Comparison of ENCODE assay signal across 19 cellular contexts in genomic region chr3:31752305-31753049, GRCh38.
DNase-seq lines count a peak whose midpoint lies in the region; ATAC-seq, FAIRE-seq and TF ChIP-seq lines count a peak whose summit lies in the region.
"Had no signal": no experiment of that assay in that cellular context is flagged by ENCODE, and none has a peak within 500 bp of the region (broad histone marks: within the 10 kb centered on the region; RNA-seq: fewer than 3 reads in every experiment).

No MANE protein-coding gene starts in this region.

- H3K4me2 ChIP-seq in K562 (ENCODE audit: insufficient read depth, low read length): no peak overlapping the region
- peak overlapping the region; percentile 1 for H3K4me2 ChIP-seq in parathyroid adenoma (ENCODE audit: low read length)

- TF ChIP-seq CTCF in Caco-2 (IDR thresholded peaks at IDR 0.05; ENCODE audit: insufficient read depth in 1 of 2, low read depth in 1 of 2, low read length in 1 of 2, severe bottlenecking in 1 of 2, unreplicated experiment in 1 of 2) (no peak), K562 (IDR thresholded peaks at IDR 0.05 in 2 of 3, conservative IDR thresholded peaks at IDR 0.05 in 1 of 3; ENCODE audit: insufficient read depth in 2 of 3, low read depth in 1 of 3, low read length in 3 of 3) (no peak), parathyroid adenoma (IDR thresholded peaks at IDR 0.05) (no peak), Peyer's patch (IDR thresholded peaks at IDR 0.05) (no peak)

- H3K36me3 ChIP-seq in Caco-2 (ENCODE audit: control insufficient read depth, insufficient read depth, low read length): no peaks in the 10 kb centered on the region
- H3K36me3 ChIP-seq in K562 (ENCODE audit: control insufficient read depth, insufficient read depth, low read length): no peaks in the 10 kb centered on the region
- H3K36me3 ChIP-seq in parathyroid adenoma (ENCODE audit: control insufficient read depth, insufficient read depth, low read length): no peaks in the 10 kb centered on the region
- H3K36me3 ChIP-seq in Peyer's patch: no peaks in the 10 kb centered on the region
- H3K36me3 ChIP-seq: BE2C had no signal

- TF ChIP-seq RAD21 in K562 (CRISPR knock-in tag; conservative IDR thresholded peaks at IDR 0.05 in 1 of 2, IDR thresholded peaks at IDR 0.05 in 1 of 2): no peak

- no peaks in the 10 kb centered on the region for H3K27me3 Mint-ChIP-seq in Caco-2 (ENCODE audit: insufficient read depth, unreplicated experiment)
- H3K27me3 Mint-ChIP-seq in activated CD8-positive, alpha-beta memory T cell treated with anti-CD3 and anti-CD28 coated beads, Interleukin-2, amount 10 ng/mL, durations not matched to agents 7 days and 5 days: peaks cover 15% of the 10 kb centered on the region

- peak; percentile 23 for FAIRE-seq in K562 (lab: Jason Lieb, UNC)
- FAIRE-seq: GM12878 had no signal

- WGBS in K562 (ENCODE audit: insufficient coverage, low coverage, missing lambda C conversion rate): 2% methylated on average over 7 of the region's 7 CpGs

- no peaks in the 10 kb centered on the region for H3K9me3 Mint-ChIP-seq in Caco-2 (ENCODE audit: unreplicated experiment)
- no peaks in the 10 kb centered on the region for H3K9me3 Mint-ChIP-seq in activated CD8-positive, alpha-beta memory T cell treated with anti-CD3 and anti-CD28 coated beads, Interleukin-2, amount 10 ng/mL, durations not matched to agents 7 days and 5 days (ENCODE audit: low read depth)

- no peaks in the 10 kb centered on the region for H4K20me1 ChIP-seq in K562 (replicated peaks; ENCODE audit: control insufficient read depth, insufficient read depth, low read length)

- CTCF ChIA-PET in Caco-2 (lab: Charles Lee): interaction anchor here (1.2 kb wide), 1 partner anchor 28 kb away, joined by 9 read pairs; no protein-coding TSS in a partner anchor
- CTCF ChIA-PET in HEK293T (lab: Yijun Ruan, JAX): no interaction called here
- CTCF ChIA-PET in K562 (lab: Yijun Ruan, JAX; ENCODE audit: low intra/inter-chr PET ratio): no interaction called here
- CTCF ChIA-PET in activated CD8-positive, alpha-beta memory T cell treated with anti-CD3 and anti-CD28 coated beads, Interleukin-2, amount 10 ng/mL, durations not matched to agents 7 days and 5 days (lab: Charles Lee): interaction anchor here (0.6 kb wide), 1 partner anchor 424 kb away, joined by 3 read pairs; no protein-coding TSS in a partner anchor

- DNase-seq in Caco-2: peak; percentile 66 to 77
- no peak for DNase-seq in HEK293T (ENCODE audit: extremely low spot score)
- DNase-seq in K562 (ENCODE audit: extremely low read depth in 1 of 4, low spot score in 3 of 4): no peak
- no peak for DNase-seq in Peyer's patch
- no peak for DNase-seq in activated CD8-positive, alpha-beta memory T cell treated with anti-CD3 and anti-CD28 coated beads, Interleukin-2, amount 10 ng/mL, durations not matched to agents 7 days and 5 days
- DNase-seq: BE2C; DND-41; GM23248; H9; NCI-H187 treated with DMSO at 0.1 percent for 48 hours; NCI-H226; NCI-H510A treated with DMSO at 0.1 percent for 48 hours; NCI-H774; NK-92 treated with Interleukin-12 subunit alpha and Interleukin-12 subunit beta, amount 100 ng/mL, for 24 hours; SIG-M5; T-helper 1 cell had no signal

- ATAC-seq in K562 (no peak), GM18520 (IDR thresholded peaks at IDR 0.05; ENCODE audit: unreplicated experiment) (no peak)
- no peak for ATAC-seq in activated CD8-positive, alpha-beta memory T cell treated with anti-CD3 and anti-CD28 coated beads, Interleukin-2, amount 10 ng/mL, durations not matched to agents 7 days and 5 days
- ATAC-seq: GM12878 had no signal

- H3K27ac ChIP-seq in K562 (ENCODE audit: extremely low read depth, low read depth, low read length): no peak overlapping the region
- no peak overlapping the region for H3K27ac ChIP-seq in parathyroid adenoma
- no peak overlapping the region for H3K27ac ChIP-seq in Peyer's patch
- H3K27ac ChIP-seq: GM23248 had no signal

- H3K9me3 ChIP-seq in Caco-2 (no peaks in the 10 kb centered on the region), K562 (replicated peaks; ENCODE audit: control insufficient read depth, insufficient read depth, low read depth, low read length) (no peaks in the 10 kb centered on the region), parathyroid adenoma (ENCODE audit: control insufficient read depth, low read length) (no peaks in the 10 kb centered on the region), Peyer's patch (no peaks in the 10 kb centered on the region)
- H3K9me3 ChIP-seq: BE2C had no signal

- peaks cover 42% of the 10 kb centered on the region for H3K4me1 Mint-ChIP-seq in Caco-2 (ENCODE audit: low read depth, unreplicated experiment)
- H3K4me1 Mint-ChIP-seq in activated CD8-positive, alpha-beta memory T cell treated with anti-CD3 and anti-CD28 coated beads, Interleukin-2, amount 10 ng/mL, durations not matched to agents 7 days and 5 days: peaks cover 36% of the 10 kb centered on the region

- no peak for TF ChIP-seq EP300 in K562 (IDR thresholded peaks at IDR 0.05; ENCODE audit: low read length)

- POLR2A ChIA-PET in Caco-2 (lab: Charles Lee) (interaction anchor here (0.6 to 1.2 kb wide), 3 partner anchors 217 to 375 kb away, joined by 3 to 4 read pairs (median 3); partner anchors contain the start of gene STT3B), HEK293T (lab: Yijun Ruan, JAX) (interaction anchor here (1.4 kb wide), 1 partner anchor 220 kb away, joined by 5 read pairs; the partner anchor contains the start of gene STT3B), K562 (lab: Yijun Ruan, JAX) (interaction anchor here (0.7 kb wide), 1 partner anchor 562 kb away, joined by 3 read pairs; no protein-coding TSS in a partner anchor)

- intact Hi-C loops in Caco-2 (cut with micrococcal nuclease; ENCODE audit: unreplicated experiment): loop anchor here (2.0 kb wide), 1 partner anchor 28 kb away; no protein-coding TSS in a partner anchor
- intact Hi-C loops in K562 (cut with micrococcal nuclease): no loop called here

- H3K36me3 Mint-ChIP-seq in Caco-2 (ENCODE audit: insufficient read depth, unreplicated experiment): peaks cover 26% of the 10 kb centered on the region
- H3K36me3 Mint-ChIP-seq in activated CD8-positive, alpha-beta memory T cell treated with anti-CD3 and anti-CD28 coated beads, Interleukin-2, amount 10 ng/mL, durations not matched to agents 7 days and 5 days: peaks cover 8% of the 10 kb centered on the region

- no peak overlapping the region for H3K27ac Mint-ChIP-seq in Caco-2 (ENCODE audit: unreplicated experiment)
- no peak overlapping the region for H3K27ac Mint-ChIP-seq in activated CD8-positive, alpha-beta memory T cell treated with anti-CD3 and anti-CD28 coated beads, Interleukin-2, amount 10 ng/mL, durations not matched to agents 7 days and 5 days

- no peak overlapping the region for H3K4me3 Mint-ChIP-seq in Caco-2 (ENCODE audit: unreplicated experiment)
- H3K4me3 Mint-ChIP-seq in activated CD8-positive, alpha-beta memory T cell treated with anti-CD3 and anti-CD28 coated beads, Interleukin-2, amount 10 ng/mL, durations not matched to agents 7 days and 5 days: no peak overlapping the region
- H3K4me3 Mint-ChIP-seq: H9 had no signal

- H3K4me1 ChIP-seq in Caco-2: peaks cover 48% of the 10 kb centered on the region
- no peaks in the 10 kb centered on the region for H3K4me1 ChIP-seq in K562 (replicated peaks in 1 of 2; ENCODE audit: control insufficient read depth in 2 of 2, insufficient read depth in 2 of 2, low read length in 2 of 2)
- peaks cover 15% of the 10 kb centered on the region for H3K4me1 ChIP-seq in parathyroid adenoma
- no peaks in the 10 kb centered on the region for H3K4me1 ChIP-seq in Peyer's patch
- H3K4me1 ChIP-seq: BE2C had no signal

- H3K79me2 ChIP-seq in K562 (ENCODE audit: control insufficient read depth, insufficient read depth, low read length) (no peaks in the 10 kb centered on the region), parathyroid adenoma (no peaks in the 10 kb centered on the region)

- in situ Hi-C loops in K562 (cut with MboI): loop anchor here (25.0 kb wide), 1 partner anchor 965 kb away; no protein-coding TSS in a partner anchor

- H3K9ac ChIP-seq in K562 (ENCODE audit: insufficient read depth in 1 of 2, low read depth in 2 of 2, low read length in 2 of 2) (no peak overlapping the region), parathyroid adenoma (no peak overlapping the region)
- H3K9ac ChIP-seq: GM23248 had no signal

- BruUV-seq in Caco-2 (replicated peaks; lab: Mats Ljungman, UMichigan) (no TSS peak), K562 (replicated peaks; lab: Mats Ljungman, UMichigan) (no TSS peak)

- H3K4me3 ChIP-seq in Caco-2 (ENCODE audit: low read depth, low read length) (no peak overlapping the region), K562 (no peak overlapping the region), parathyroid adenoma (ENCODE audit: low read depth, low read length) (peak overlapping the region; percentile 5), Peyer's patch (no peak overlapping the region)
- H3K4me3 ChIP-seq: GM12878, GM23248 had no signal

- no peak overlapping the region for H2AFZ ChIP-seq in K562 (ENCODE audit: low read depth, low read length)
- no peak overlapping the region for H2AFZ ChIP-seq in parathyroid adenoma
- H2AFZ ChIP-seq: GM23248 had no signal

- no peaks in the 10 kb centered on the region for H3K27me3 ChIP-seq in Caco-2 (replicated peaks; ENCODE audit: control insufficient read depth, insufficient read depth, low read length)
- peaks cover 2 to 9% of the 10 kb centered on the region in 2 experiments; a peak in 3 of 5 replicates for H3K27me3 ChIP-seq in K562 (ENCODE audit: control insufficient read depth in 2 of 2, insufficient read depth in 2 of 2, low read length in 2 of 2)
- H3K27me3 ChIP-seq in parathyroid adenoma (ENCODE audit: control insufficient read depth, insufficient read depth, low read length): no peaks in the 10 kb centered on the region
- H3K27me3 ChIP-seq in Peyer's patch: no peaks in the 10 kb centered on the region
- H3K27me3 ChIP-seq: BE2C had no signal

- no peak for TF ChIP-seq POLR2A in K562 (conservative IDR thresholded peaks at IDR 0.05)
- TF ChIP-seq POLR2A in Peyer's patch (IDR thresholded peaks at IDR 0.05): no peak

- H3K9me1 ChIP-seq in K562 (ENCODE audit: control insufficient read depth, insufficient read depth, low read length): no peaks in the 10 kb centered on the region

TF ChIP-seq in HEK293T, 16 proteins besides CTCF, POLR2A, EP300 and RAD21 (continues in another document):
- TF ChIP-seq ARNT (IDR thresholded peaks at IDR 0.05): no peak

TF ChIP-seq in K562, 482 proteins besides CTCF, POLR2A, EP300 and RAD21 (continues in another document):
- TF ChIP-seq POLR2AphosphoS2 (IDR thresholded peaks at IDR 0.05; ENCODE audit: low read length) (no peak), HEY1 (CRISPR knock-in tag; IDR thresholded peaks at IDR 0.05; ENCODE audit: borderline replicate concordance) (no peak), ARID2 (IDR thresholded peaks at IDR 0.05) (no peak), HDGF (IDR thresholded peaks at IDR 0.05) (no peak)

Comparison
In these comparisons a context has a peak if more than half of its experiments do, and no peak if none do; other contexts are left out.
1. DNase-seq: peak in Caco-2 (2 of 2); none in HEK293T (single experiment), K562 (0 of 4), Peyer's patch (0 of 3) and activated CD8-positive, alpha-beta memory T cell treated with anti-CD3 and anti-CD28 coated beads, Interleukin-2, amount 10 ng/mL, durations not matched to agents 7 days and 5 days (single experiment).
2. CTCF ChIA-PET loops: an anchor here in Caco-2 (1.2 kb wide) and activated CD8-positive, alpha-beta memory T cell treated with anti-CD3 and anti-CD28 coated beads, Interleukin-2, amount 10 ng/mL, durations not matched to agents 7 days and 5 days (0.6 kb wide); none called in HEK293T and K562.